Comparison of ENCODE assay signal across 8 cellular contexts in the genomic region with DNA sequence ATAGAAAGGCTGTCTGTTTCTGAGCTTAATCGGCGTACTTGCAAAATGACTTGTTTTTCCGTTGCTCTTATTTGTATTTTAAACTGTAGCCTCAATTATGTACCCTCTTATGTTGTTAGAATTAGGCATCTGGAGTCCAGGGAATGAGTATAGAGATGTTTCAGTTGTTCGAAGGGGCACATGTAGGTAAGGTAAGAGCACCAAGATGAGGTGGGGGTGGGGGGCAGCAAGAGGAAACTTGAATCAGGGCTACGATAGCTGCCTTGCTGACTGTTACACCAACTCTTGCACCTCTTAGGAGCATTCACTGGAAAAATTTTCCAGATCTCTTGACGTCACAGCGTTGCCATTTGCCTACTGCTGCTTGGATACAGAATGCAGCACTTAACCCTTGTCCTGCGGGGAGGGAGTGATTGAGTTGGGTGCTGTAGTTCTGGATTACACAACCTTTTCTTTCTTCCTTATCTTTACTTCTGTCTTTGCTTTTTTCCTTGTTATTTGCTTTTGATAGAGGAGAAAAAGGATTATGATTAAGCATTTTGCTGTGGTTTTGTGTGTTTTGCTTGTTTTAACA. TPM values are rescaled to one million over a fixed set of nuclear protein-coding genes. Genes with fewer than 3 reads are reported as not detected.
A peak's percentile ranks its signal among the peaks of the same experiment; 100 is the strongest.
DNase-seq lines count a peak whose midpoint lies in the region; FAIRE-seq and TF ChIP-seq lines count a peak whose summit lies in the region.

No MANE protein-coding gene starts in this region.

- no peak for TF ChIP-seq CTCF in PC-9 (conservative IDR thresholded peaks at IDR 0.05)

- H3K27ac Mint-ChIP-seq in activated naive CD4-positive, alpha-beta T cell treated with anti-CD3 and anti-CD28 coated beads, Interleukin-2, amount 50 U/mL, for 24 hours: peak overlapping the region; percentile 46

- no peaks in the 10 kb centered on the region for H3K27me3 ChIP-seq in PC-9 (ENCODE audit: insufficient read depth, low read depth)
- no peaks in the 10 kb centered on the region for H3K27me3 ChIP-seq in duodenal mucosa (ENCODE audit: control insufficient read depth in 1 of 2, insufficient read depth in 2 of 2, low read length in 2 of 2)

- POLR2A ChIA-PET in PC-9 (lab: Charles Lee; ENCODE audit: unreplicated experiment): interaction anchor here (0.6 kb wide), 2 partner anchors 23 to 323 kb away, joined by 4 to 8 read pairs; no protein-coding TSS in a partner anchor

- H3K9me3 ChIP-seq in PC-9 (ENCODE audit: insufficient read depth, low read depth) (no peaks in the 10 kb centered on the region), duodenal mucosa (ENCODE audit: control insufficient read depth in 1 of 2, low read length in 2 of 2) (no peaks in the 10 kb centered on the region), mesodermal cell (ENCODE audit: control insufficient read depth, low read length) (no peaks in the 10 kb centered on the region)

- intact Hi-C loops in PC-9 (cut with micrococcal nuclease; ENCODE audit: unreplicated experiment): loop anchor here (1.0 to 10.0 kb wide), 6 partner anchors 135 to 807 kb away; a partner anchor contains a TSS

- peaks cover 80% of the 10 kb centered on the region for H3K79me2 ChIP-seq in PC-9 (ENCODE audit: low read depth)

- H3K4me1 ChIP-seq in PC-9 (replicated peaks; ENCODE audit: insufficient read depth): peaks cover 63% of the 10 kb centered on the region
- peaks cover 50 to 54% of the 10 kb centered on the region in 2 donors for H3K4me1 ChIP-seq in duodenal mucosa (ENCODE audit: control insufficient read depth in 1 of 2, insufficient read depth in 2 of 2, low read length in 2 of 2)
- peaks cover 51% of the 10 kb centered on the region for H3K4me1 ChIP-seq in mesodermal cell (ENCODE audit: control insufficient read depth, insufficient read depth, low read length, poor library complexity, severe bottlenecking)

- H3K4me3 Mint-ChIP-seq in activated naive CD4-positive, alpha-beta T cell treated with anti-CD3 and anti-CD28 coated beads, Interleukin-2, amount 50 U/mL, for 24 hours: peak overlapping the region; percentile 90

- H3K4me3 ChIP-seq in PC-9: peak overlapping the region; percentile 99
- peak overlapping the region; percentile 87 to 94 for H3K4me3 ChIP-seq in duodenal mucosa (ENCODE audit: low read depth in 1 of 2, low read length in 2 of 2)
- H3K4me3 ChIP-seq in mesodermal cell (ENCODE audit: extremely low read depth, insufficient read depth, low read length, poor library complexity, severe bottlenecking): peak overlapping the region; percentile 21

- no peaks in the 10 kb centered on the region for H4K20me1 ChIP-seq in PC-9 (ENCODE audit: insufficient read depth)

- H3K9me3 Mint-ChIP-seq in activated naive CD4-positive, alpha-beta T cell treated with anti-CD3 and anti-CD28 coated beads, Interleukin-2, amount 50 U/mL, for 24 hours: no peaks in the 10 kb centered on the region

- CTCF ChIA-PET in PC-9 (lab: Charles Lee): interaction anchor here (0.6 to 1.3 kb wide), 3 partner anchors 30 to 506 kb away, joined by 3 to 6 read pairs (median 3); no protein-coding TSS in a partner anchor

- BruUV-seq in PC-9 (replicated peaks; lab: Mats Ljungman, UMichigan): no TSS peak

- peak overlapping the region; percentile 90 to 93 for H3K9ac ChIP-seq in duodenal mucosa (ENCODE audit: low read depth in 1 of 2, low read length in 2 of 2)

- WGBS in mesodermal cell (ENCODE audit: insufficient coverage in 2 of 2), 2 experiments: 52 to 70% methylated on average over 2 to 5 of the region's 8 CpGs

- H3K4me1 Mint-ChIP-seq in activated naive CD4-positive, alpha-beta T cell treated with anti-CD3 and anti-CD28 coated beads, Interleukin-2, amount 50 U/mL, for 24 hours: peaks cover 48% of the 10 kb centered on the region

- H3K4me2 ChIP-seq in PC-9: peak overlapping the region; percentile 94

- no peaks in the 10 kb centered on the region for H3K27me3 Mint-ChIP-seq in activated naive CD4-positive, alpha-beta T cell treated with anti-CD3 and anti-CD28 coated beads, Interleukin-2, amount 50 U/mL, for 24 hours

- peak overlapping the region; percentile 30; the same call in 1 of the 2 replicates for H2AFZ ChIP-seq in PC-9

- H3K36me3 ChIP-seq in PC-9 (ENCODE audit: low read depth) (peaks cover 27% of the 10 kb centered on the region), duodenal mucosa (ENCODE audit: control insufficient read depth in 1 of 2, insufficient read depth in 2 of 2, low read length in 2 of 2) (peaks cover 31% of the 10 kb centered on the region in 2 donors), mesodermal cell (ENCODE audit: control insufficient read depth, insufficient read depth, low read length) (peaks cover 25% of the 10 kb centered on the region)

- DNase-seq in activated naive CD4-positive, alpha-beta T cell treated with Interleukin-2 at 50 U/mL for 16 hours: no peak
- peak; percentile 63 to 91 for DNase-seq in PC-9
- DNase-seq in urothelium cell line (ENCODE audit: low spot score): peak; percentile 53
- DNase-seq in stimulated activated CD4-positive, alpha-beta T cell treated with anti-CD3 and anti-CD28 coated beads, Interleukin-15, amount 100 ng/mL, for 24 hours: no peak
- DNase-seq in activated CD4-positive, alpha-beta T cell treated with anti-CD3 and anti-CD28 coated beads, Interleukin-2, amount 50 U/mL, for 1 hour: no peak

- peak overlapping the region; percentile 83 for H3K27ac ChIP-seq in PC-9
- peak overlapping the region; percentile 91 for H3K27ac ChIP-seq in duodenal mucosa (ENCODE audit: low read depth, low read length)
- H3K27ac ChIP-seq in mesodermal cell (ENCODE audit: low read depth, low read length, severe bottlenecking): peak overlapping the region; percentile 98

- peaks cover 14% of the 10 kb centered on the region for H3K36me3 Mint-ChIP-seq in activated naive CD4-positive, alpha-beta T cell treated with anti-CD3 and anti-CD28 coated beads, Interleukin-2, amount 50 U/mL, for 24 hours

- peaks cover 46% of the 10 kb centered on the region for H3F3A ChIP-seq in PC-9 (ENCODE audit: insufficient read depth, low read depth)

- FAIRE-seq in urothelium cell line (lab: Jason Lieb, UNC): no peak

- no peaks in the 10 kb centered on the region for H3K9me2 ChIP-seq in PC-9 (ENCODE audit: insufficient read depth)

RNA-seq across cellular contexts. Expression of a gene that starts 3.2 kb away (rescaled TPM):
- 110 and 113 TPM in 2 replicates for total RNA-seq in PC-9 (2021)
- polyA plus RNA-seq in mesodermal cell (2013, experiment 1 of 2): 110 TPM
- 121 TPM for polyA plus RNA-seq in mesodermal cell (2013, experiment 2 of 2)

Comparison
In these comparisons a context has a peak if more than half of its experiments do, and no peak if none do; other contexts are left out.
1. DNase-seq: peak in PC-9 (2 of 2) and urothelium cell line (single experiment); none in activated naive CD4-positive, alpha-beta T cell treated with Interleukin-2 at 50 U/mL for 16 hours (single experiment), stimulated activated CD4-positive, alpha-beta T cell treated with anti-CD3 and anti-CD28 coated beads, Interleukin-15, amount 100 ng/mL, for 24 hours (single experiment) and activated CD4-positive, alpha-beta T cell treated with anti-CD3 and anti-CD28 coated beads, Interleukin-2, amount 50 U/mL, for 1 hour (single experiment).
2. H3K4me3 ChIP-seq: peak in every context shown above with its lines; median percentile 99 in PC-9; 90 in duodenal mucosa; 21 in mesodermal cell.
3. Peak in every context shown above with its lines, with median percentiles within 50 percentile points of each other: H3K27ac ChIP-seq.